In genomic region chr7:126700807-126701604, GRCh38 we compare ENCODE assay signal across 8 cellular contexts.
DNase-seq lines count a peak whose midpoint lies in the region; ATAC-seq lines count a peak whose summit lies in the region.

No MANE protein-coding gene starts in this region.

- DNase-seq in COLO829 (ENCODE audit: low spot score) (peak; percentile 98), NCI-H748 (lab: John Stamatoyannopoulos, UW; ENCODE audit: unreplicated experiment) (peak; percentile 58), globus pallidus (ENCODE audit: low spot score) (peak; percentile 3), 8988T (no peak)
- peak; percentile 60 to 63 for DNase-seq in activated CD4-positive, alpha-beta T cell treated with anti-CD3 and anti-CD28 coated beads, Interleukin-2, amount 50 U/mL, for 48 hours
- peak; percentile 12 to 19 for DNase-seq in stimulated activated CD4-positive, alpha-beta T cell treated with anti-CD3 and anti-CD28 coated beads, Interleukin-1b, Interleukin-23, amount 100 ng/mL, for 4 hours (ENCODE audit: low read depth in 2 of 2)

- ATAC-seq in GM19324 (IDR thresholded peaks at IDR 0.05; ENCODE audit: low FRiP score, unreplicated experiment) (peak; percentile 89), HG03354 (IDR thresholded peaks at IDR 0.05; ENCODE audit: poor library complexity, severe bottlenecking, unreplicated experiment) (peak; percentile 92)
